ENCODE assay signal across 26 cellular contexts in the genomic region with DNA sequence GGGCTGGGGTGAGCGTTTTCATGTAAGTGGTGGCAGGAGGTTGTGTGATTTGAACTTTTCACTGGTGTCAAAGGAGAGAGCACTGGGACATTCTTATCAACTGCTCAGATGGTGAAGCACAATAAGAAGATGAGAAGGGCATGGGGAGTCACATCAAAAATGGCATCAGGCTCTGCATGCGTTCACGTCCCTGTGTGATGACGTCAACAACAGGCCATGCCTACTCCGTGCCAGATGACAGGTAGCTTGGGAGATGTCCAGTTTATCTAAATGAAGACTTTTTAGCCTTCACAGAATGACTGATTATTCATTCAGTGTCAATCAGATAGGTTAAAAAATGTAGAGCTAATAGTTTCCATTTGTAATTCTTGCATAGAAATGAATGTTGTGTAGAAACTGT.
"Had no signal": no experiment of that assay in that cellular context is flagged by ENCODE, and none has a peak within 500 bp of the region (broad histone marks: within the 10 kb centered on the region; RNA-seq: fewer than 3 reads in every experiment).

No MANE protein-coding gene starts in this region.

- FAIRE-seq: islet of Langerhans had no signal

- H3K4me1 Mint-ChIP-seq: immature natural killer cell; mesothelial cell of epicardium; naive B cell; natural killer cell; nephron progenitor cell; stimulated activated naive B cell treated with anti-CD40 and anti-IgM and Interleukin-4, amounts not matched to agents 10 μg/mL and 1 μg/mL and 100 μg/mL, for 72 hours had no signal

- H3K36me3 Mint-ChIP-seq: mesothelial cell of epicardium; naive B cell; stimulated activated naive B cell treated with anti-CD40 and anti-IgM and Interleukin-4, amounts not matched to agents 10 μg/mL and 1 μg/mL and 100 μg/mL, for 72 hours had no signal

- H3K4me3 ChIP-seq: left lung, lower lobe of right lung, ovary, right atrium auricular region, skin epidermis, stomach, suprapubic skin, transverse colon, upper lobe of left lung had no signal

- DNase-seq: hypothalamus; immature natural killer cell; kidney; left colon; left lung; lower lobe of right lung; mesendoderm; naive B cell; natural killer cell; nephron progenitor cell; ovary; stimulated activated CD4-positive, alpha-beta T cell treated with anti-CD3 and anti-CD28 coated beads, Interleukin-12 subunit alpha, Interleukin-12 subunit beta, amount 100 ng/mL, for 4 hours; stimulated activated CD4-positive, alpha-beta T cell treated with anti-CD3 and anti-CD28 coated beads, Interleukin-15, amount 100 ng/mL, for 24 hours; stimulated activated CD4-positive, alpha-beta T cell treated with anti-CD3 and anti-CD28 coated beads, Interleukin-2, amount 100 ng/mL, for 24 hours; stimulated activated CD4-positive, alpha-beta T cell treated with anti-CD3 and anti-CD28 coated beads, Interleukin-4, amount 100 ng/mL, for 1 hour; stimulated activated naive B cell treated with anti-CD40 and anti-IgM and Interleukin-4, amounts not matched to agents 10 μg/mL and 1 μg/mL and 100 μg/mL, for 72 hours; stimulated activated naive CD8-positive, alpha-beta T cell treated with anti-CD3 and anti-CD28 coated beads, Interleukin-15, Interleukin-2, amounts not matched to agents 100 U/mL and 50 U/mL, for 24 hours; stomach; transverse colon; upper lobe of left lung had no signal

- H3K27me3 Mint-ChIP-seq: naive B cell; progenitor cell of endocrine pancreas; stimulated activated naive B cell treated with anti-CD40 and anti-IgM and Interleukin-4, amounts not matched to agents 10 μg/mL and 1 μg/mL and 100 μg/mL, for 72 hours had no signal

- H3K27ac ChIP-seq: left lung, lower lobe of right lung, ovary, right atrium auricular region, skin epidermis, stomach, suprapubic skin, transverse colon, upper lobe of left lung had no signal

- H3K9me3 ChIP-seq: left lung, lower lobe of right lung, ovary, right atrium auricular region, stomach, suprapubic skin, transverse colon, upper lobe of left lung had no signal

- H3K27me3 ChIP-seq: left lung, ovary, right atrium auricular region, stomach, suprapubic skin, transverse colon, upper lobe of left lung had no signal

- H3K9me3 Mint-ChIP-seq: mesothelial cell of epicardium, nephron progenitor cell had no signal

- H3K27ac Mint-ChIP-seq: immature natural killer cell; mesothelial cell of epicardium; naive B cell; natural killer cell; nephron progenitor cell; progenitor cell of endocrine pancreas; stimulated activated naive B cell treated with anti-CD40 and anti-IgM and Interleukin-4, amounts not matched to agents 10 μg/mL and 1 μg/mL and 100 μg/mL, for 72 hours had no signal

- H3K4me1 ChIP-seq: left lung, lower lobe of right lung, right atrium auricular region, stomach, suprapubic skin, transverse colon, upper lobe of left lung had no signal

- H3K4me3 Mint-ChIP-seq: immature natural killer cell; mesothelial cell of epicardium; naive B cell; natural killer cell; nephron progenitor cell; stimulated activated naive B cell treated with anti-CD40 and anti-IgM and Interleukin-4, amounts not matched to agents 10 μg/mL and 1 μg/mL and 100 μg/mL, for 72 hours had no signal

- H3K36me3 ChIP-seq: left lung, lower lobe of right lung, ovary, right atrium auricular region, stomach, suprapubic skin, transverse colon, upper lobe of left lung had no signal
